ENCODE assay signal across 22 cellular contexts in the genomic region with DNA sequence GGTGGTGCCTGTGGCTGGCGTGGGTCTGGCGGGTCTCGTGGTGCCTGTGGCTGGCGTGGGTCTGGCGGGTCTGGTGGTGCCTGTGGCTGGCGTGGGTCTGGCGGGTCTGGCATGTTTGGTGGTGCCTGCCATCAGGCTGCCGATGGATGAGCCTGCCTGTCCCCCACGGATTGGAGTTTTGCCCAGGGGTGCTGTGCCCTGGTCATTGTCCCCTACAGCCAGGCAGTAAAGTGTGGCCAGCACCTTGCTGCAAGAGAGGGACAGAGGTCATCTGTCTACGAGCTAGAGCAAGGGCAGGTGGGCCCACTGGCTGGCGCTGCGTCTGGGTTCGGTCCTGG. TPM values are rescaled to one million over a fixed set of nuclear protein-coding genes. Genes with fewer than 3 reads are reported as not detected.
A peak's percentile ranks its signal among the peaks of the same experiment; 100 is the strongest.
DNase-seq lines count a peak whose midpoint lies in the region; ATAC-seq and TF ChIP-seq lines count a peak whose summit lies in the region.
"Had no signal": no experiment of that assay in that cellular context is flagged by ENCODE, and none has a peak within 500 bp of the region (broad histone marks: within the 10 kb centered on the region; RNA-seq: fewer than 3 reads in every experiment).

No MANE protein-coding gene starts in this region.

- peaks cover 35% of the 10 kb centered on the region for H3K79me2 ChIP-seq in trophoblast cell (ENCODE audit: control insufficient read depth, insufficient read depth, low read length, poor library complexity)

- H3K18ac ChIP-seq in trophoblast cell (ENCODE audit: low read length): peak overlapping the region; percentile 38

- peak overlapping the region; percentile 78 for H3K27ac ChIP-seq in left ventricle myocardium inferior (replicated peaks)
- H3K27ac ChIP-seq in trophoblast cell (ENCODE audit: low read depth, low read length): no peak overlapping the region
- H3K27ac ChIP-seq in body of pancreas: no peak overlapping the region
- H3K27ac ChIP-seq: A549, testis had no signal

- TF ChIP-seq CTCF in left ventricle myocardium inferior (IDR thresholded peaks at IDR 0.05; ENCODE audit: borderline replicate concordance): no peak
- TF ChIP-seq CTCF in body of pancreas (IDR thresholded peaks at IDR 0.05): no peak

- H4K12ac ChIP-seq in trophoblast cell (ENCODE audit: low read depth, low read length): no peak overlapping the region

- peaks cover 99% of the 10 kb centered on the region for H3K4me1 ChIP-seq in left ventricle myocardium inferior
- H3K4me1 ChIP-seq in trophoblast cell (ENCODE audit: control insufficient read depth in 1 of 2, insufficient read depth in 2 of 2, low read length in 2 of 2): peaks cover 20 to 30% of the 10 kb centered on the region in 2 experiments
- H3K4me1 ChIP-seq in body of pancreas: peaks cover 25% of the 10 kb centered on the region

- H3K9me3 ChIP-seq in left ventricle myocardium inferior (replicated peaks) (no peaks in the 10 kb centered on the region), trophoblast cell (ENCODE audit: insufficient read depth, low read depth, low read length) (no peaks in the 10 kb centered on the region), body of pancreas (no peaks in the 10 kb centered on the region)
- H3K9me3 ChIP-seq: A549, testis had no signal

- no peak overlapping the region for H3K23ac ChIP-seq in trophoblast cell (ENCODE audit: low read length)

- intact Hi-C loops in left ventricle myocardium inferior (cut with micrococcal nuclease) (no loop called here), left cardiac atrium (cut with DNase I) (no loop called here), body of pancreas (cut with DNase I) (no loop called here)

- no peaks in the 10 kb centered on the region for H3K79me1 ChIP-seq in trophoblast cell (ENCODE audit: low read length)

- H3K4me3 ChIP-seq in left ventricle myocardium inferior (peak overlapping the region; percentile 22), trophoblast cell (ENCODE audit: low read depth, low read length) (no peak overlapping the region), body of pancreas (no peak overlapping the region)
- H3K4me3 ChIP-seq: A549, testis had no signal

- peak overlapping the region; percentile 41 for H3K4ac ChIP-seq in trophoblast cell (ENCODE audit: low read depth, low read length)

- peak overlapping the region; percentile 64 for H2AFZ ChIP-seq in trophoblast cell (ENCODE audit: insufficient read depth, low read length, poor library complexity)

- no peak overlapping the region for H2BK5ac ChIP-seq in trophoblast cell (ENCODE audit: low read depth, low read length, poor library complexity)

- H2AK5ac ChIP-seq in trophoblast cell (ENCODE audit: low read length): no peak overlapping the region

- no peak overlapping the region for H3K14ac ChIP-seq in trophoblast cell (ENCODE audit: low read length)

- H3K27me3 ChIP-seq in left ventricle myocardium inferior (ENCODE audit: low read depth) (no peaks in the 10 kb centered on the region), trophoblast cell (ENCODE audit: insufficient read depth, low read length) (no peaks in the 10 kb centered on the region), body of pancreas (no peaks in the 10 kb centered on the region)
- H3K27me3 ChIP-seq: testis had no signal

- ATAC-seq in left cardiac atrium (no peak), left lobe of liver (peak; percentile 71), body of pancreas (no peak), HG02885 (IDR thresholded peaks at IDR 0.05; ENCODE audit: poor library complexity, unreplicated experiment) (no peak)
- ATAC-seq: A549 had no signal

- no peaks in the 10 kb centered on the region for H3K36me3 ChIP-seq in left ventricle myocardium inferior
- peaks cover 0 to 5% of the 10 kb centered on the region in 2 experiments for H3K36me3 ChIP-seq in trophoblast cell (ENCODE audit: control insufficient read depth in 1 of 2, insufficient read depth in 2 of 2, low read length in 2 of 2)
- no peaks in the 10 kb centered on the region for H3K36me3 ChIP-seq in body of pancreas (replicated peaks in 1 of 2; ENCODE audit: insufficient read depth in 1 of 2, low read depth in 2 of 2)

- H3K4me2 ChIP-seq in trophoblast cell (ENCODE audit: low read length): no peak overlapping the region
- H3K4me2 ChIP-seq: A549 had no signal

- DNase-seq in left ventricle myocardium inferior (no peak), left cardiac atrium (no peak), left lobe of liver (ENCODE audit: low spot score) (peak; percentile 89), trophoblast cell (no peak), COLO829 (ENCODE audit: low spot score) (no peak), KBM-7 (no peak), body of pancreas (no peak)
- DNase-seq: activated CD4-positive, CD25-positive, alpha-beta regulatory T cell treated with anti-CD3 and anti-CD28 coated beads, Interleukin-2, amount 50 U/mL, for 72 hours; activated gamma-delta T cell; CD4-positive, CD25-positive, alpha-beta regulatory T cell; DMS79 treated with DMSO at 0.1 percent for 48 hours; HCEC 1CT; Kasumi-1; NCI-H1105; NCI-H2107; NCI-H524 treated with DMSO at 0.1 percent for 48 hours; OCI-M1; stimulated activated CD4-positive, alpha-beta T cell treated with anti-CD3 and anti-CD28 coated beads, Interleukin-2, amount 100 ng/mL, for 48 hours; T1000; testis had no signal

- H4K8ac ChIP-seq in trophoblast cell (ENCODE audit: low read depth, low read length): no peak overlapping the region

- no peak overlapping the region for H2BK120ac ChIP-seq in trophoblast cell (ENCODE audit: insufficient read depth, low read length, poor library complexity)

- H3K9ac ChIP-seq in trophoblast cell (ENCODE audit: low read length): no peak overlapping the region

- in situ Hi-C loops in KBM-7 (cut with MboI; ENCODE audit: low pct_unique_long_range_greater_than_20kb, low sequenced_read_pairs): no loop called here

- no peak overlapping the region for H2BK12ac ChIP-seq in trophoblast cell (ENCODE audit: low read length)

- H4K91ac ChIP-seq in trophoblast cell (ENCODE audit: low read depth, low read length): no peak overlapping the region

- WGBS in trophoblast cell (ENCODE audit: extremely low coverage, insufficient coverage, insufficient read length): no CpG with 5 or more reads among the region's 13 CpGs
- WGBS in body of pancreas, 2 donors: 87 to 100% methylated on average over 1 to 13 of the region's 13 CpGs

- TF ChIP-seq POLR2A in body of pancreas (IDR thresholded peaks at IDR 0.05): no peak

RNA-seq across cellular contexts. Expression of a gene that starts 41.8 kb away (rescaled TPM):
- total RNA-seq in left ventricle myocardium inferior (37.9 TPM), left cardiac atrium (10 to 100 TPM; 47.1 to 66.9 TPM), left lobe of liver (38.8 TPM), body of pancreas (10 to 100 TPM; 15.8 to 33.0 TPM)
- polyA plus RNA-seq in trophoblast cell (2013): 73.3 and 73.7 TPM in 2 replicates
